14 cellular contexts compared by ENCODE assay signal in the genomic region with DNA sequence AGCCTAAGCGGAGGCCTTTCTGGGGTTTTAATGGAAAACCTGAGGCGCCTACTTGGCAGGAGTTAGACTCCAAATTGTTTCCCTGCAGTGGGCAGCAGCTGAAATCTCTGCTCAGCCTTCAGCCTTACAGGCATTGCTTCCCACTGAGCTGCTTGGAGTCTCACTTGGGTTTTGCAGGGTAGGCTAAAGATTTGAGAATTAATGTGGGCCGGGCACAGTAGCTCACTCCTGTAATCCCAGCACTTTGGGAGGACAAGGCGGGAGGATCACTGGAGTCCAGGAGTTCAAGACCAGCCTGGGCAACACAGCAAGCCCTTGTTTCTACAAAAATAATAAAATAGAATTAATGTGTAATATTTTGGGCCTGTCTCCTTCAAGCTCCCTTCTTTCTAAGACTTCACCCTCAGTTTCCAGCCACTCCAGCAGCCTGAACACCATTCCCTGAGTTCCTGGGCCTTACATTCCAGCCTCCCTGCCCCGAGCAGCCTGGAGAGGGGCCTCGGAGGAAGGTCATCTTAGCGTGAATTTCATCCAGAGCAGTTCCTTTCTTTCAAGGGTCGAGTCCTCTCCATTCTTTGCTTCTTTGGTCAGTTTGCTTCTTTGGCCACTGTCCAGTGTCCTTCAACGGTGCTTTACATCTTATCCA. TPM values are rescaled to one million over a fixed set of nuclear protein-coding genes. Genes with fewer than 3 reads are reported as not detected.
DNase-seq lines count a peak whose midpoint lies in the region; ATAC-seq and TF ChIP-seq lines count a peak whose summit lies in the region.
"Had no signal": no experiment of that assay in that cellular context is flagged by ENCODE, and none has a peak within 500 bp of the region (broad histone marks: within the 10 kb centered on the region; RNA-seq: fewer than 3 reads in every experiment).

No MANE protein-coding gene starts in this region.

- no peaks in the 10 kb centered on the region for H3K79me2 ChIP-seq in parathyroid adenoma

- H3K9ac ChIP-seq in parathyroid adenoma, result no peak overlapping the region

- DNase-seq in right atrium auricular region (ENCODE audit: low spot score) (no peak), left cardiac atrium (no peak), right cardiac atrium (no peak), globus pallidus (ENCODE audit: low spot score) (no peak), NCI-H69 (lab: John Stamatoyannopoulos, UW) (no peak)
- DNase-seq: activated T-cell treated with anti-CD3 and anti-CD28 coated beads for 4 hours; occipital lobe; stimulated activated CD4-positive, alpha-beta T cell treated with anti-CD3 and anti-CD28 coated beads, Interleukin-4, amount 100 ng/mL, for 4 hours had no signal

- 70% methylated on average over 9 of the region's 9 CpGs for WGBS in right cardiac atrium

- no peaks in the 10 kb centered on the region for H3K9me3 ChIP-seq in right atrium auricular region
- H3K9me3 ChIP-seq in right cardiac atrium (ENCODE audit: control insufficient read depth, low read length), result no peaks in the 10 kb centered on the region
- no peaks in the 10 kb centered on the region for H3K9me3 ChIP-seq in parathyroid adenoma (ENCODE audit: control insufficient read depth, low read length)

- peaks cover 0 to 45% of the 10 kb centered on the region in 2 donors for H3K4me1 ChIP-seq in right atrium auricular region
- peaks cover 12% of the 10 kb centered on the region for H3K4me1 ChIP-seq in right cardiac atrium (ENCODE audit: control insufficient read depth, insufficient read depth, low read length)
- peaks cover 20% of the 10 kb centered on the region for H3K4me1 ChIP-seq in parathyroid adenoma

- H3K36me3 ChIP-seq in right atrium auricular region, result no peaks in the 10 kb centered on the region
- no peaks in the 10 kb centered on the region for H3K36me3 ChIP-seq in parathyroid adenoma (ENCODE audit: control insufficient read depth, insufficient read depth, low read length)

- H3K4me3 ChIP-seq in right atrium auricular region (peak overlapping the region in 1 of 2 donors; percentile 23), right cardiac atrium (ENCODE audit: low read length) (peak overlapping the region; percentile 8), parathyroid adenoma (ENCODE audit: low read depth, low read length) (no peak overlapping the region)

- H3K27me3 ChIP-seq in right atrium auricular region (no peaks in the 10 kb centered on the region), right cardiac atrium (ENCODE audit: control insufficient read depth, insufficient read depth) (no peaks in the 10 kb centered on the region), parathyroid adenoma (ENCODE audit: control insufficient read depth, insufficient read depth, low read length) (no peaks in the 10 kb centered on the region)

- H3K27ac ChIP-seq in right atrium auricular region, result peak overlapping the region; percentile 81 to 89
- H3K27ac ChIP-seq in right cardiac atrium (ENCODE audit: low read length), result peak overlapping the region; percentile 16
- peak overlapping the region; percentile 36 for H3K27ac ChIP-seq in parathyroid adenoma

- no peak for TF ChIP-seq CTCF in right atrium auricular region (IDR thresholded peaks at IDR 0.05)
- TF ChIP-seq CTCF in parathyroid adenoma (IDR thresholded peaks at IDR 0.05), result no peak

- peak overlapping the region; percentile 27 for H3K4me2 ChIP-seq in parathyroid adenoma (ENCODE audit: low read length)

- no peak for ATAC-seq in left cardiac atrium
- no peak for ATAC-seq in right cardiac atrium
- no peak for ATAC-seq in GM18520 (IDR thresholded peaks at IDR 0.05; ENCODE audit: unreplicated experiment)
- ATAC-seq in HG03432 (IDR thresholded peaks at IDR 0.05; ENCODE audit: unreplicated experiment), result no peak

- intact Hi-C loops in left cardiac atrium (cut with DNase I), result loop anchor here in 1 of 2 donors (5.0 kb wide), 1 partner anchor 143 kb away; no protein-coding TSS in a partner anchor
- intact Hi-C loops in right cardiac atrium (cut with DNase I), result loop anchor here in 1 of 4 donors (5.0 kb wide), 1 partner anchor 148 kb away; no protein-coding TSS in a partner anchor

- H2AFZ ChIP-seq in parathyroid adenoma, result peak overlapping the region; percentile 82

RNA-seq across cellular contexts. Expression of a gene that starts 9.1 kb away (rescaled TPM):
- total RNA-seq in right atrium auricular region (1 to 10 TPM; 1.0 to 4.5 TPM), left cardiac atrium (1 to 10 TPM; 2.3 to 2.4 TPM), right cardiac atrium (1 to 10 TPM in 3 of 4 donors, under 1 TPM in 1; 0.74 to 2.8 (median 1.9) TPM)
- polyA plus RNA-seq in right cardiac atrium, result 2.1 TPM
- total RNA-seq: temporal lobe had no signal

RNA-seq across cellular contexts. Expression of a gene that starts 27.8 kb away (rescaled TPM):
- total RNA-seq in right atrium auricular region, result 10 to 100 TPM; 71.2 to 88.5 TPM
- total RNA-seq in left cardiac atrium, result 10 to 100 TPM; 69.3 to 99.6 TPM
- total RNA-seq in right cardiac atrium, result 100 to 1,000 TPM in 1 of 4 donors, 10 to 100 TPM in 3; 85.6 to 106 (median 87.8) TPM
- 61.9 TPM for polyA plus RNA-seq in right cardiac atrium

RNA-seq across cellular contexts. Expression of a gene that starts 33.2 kb away (rescaled TPM):
- total RNA-seq in right atrium auricular region (not detected), left cardiac atrium (not detected), right cardiac atrium (not detected)
- not detected for polyA plus RNA-seq in right cardiac atrium
- total RNA-seq: esophagus mucosa, occipital lobe, temporal lobe had no signal
- polyA plus RNA-seq: AG04450 had no signal

Comparison
In these comparisons a context has a peak if more than half of its experiments do, and no peak if none do; other contexts are left out.
1. H3K27ac ChIP-seq: peak in every context shown above with its lines; median percentile 85 in right atrium auricular region; 36 in parathyroid adenoma; 16 in right cardiac atrium.